8 cellular contexts compared by ENCODE assay signal in the genomic region with DNA sequence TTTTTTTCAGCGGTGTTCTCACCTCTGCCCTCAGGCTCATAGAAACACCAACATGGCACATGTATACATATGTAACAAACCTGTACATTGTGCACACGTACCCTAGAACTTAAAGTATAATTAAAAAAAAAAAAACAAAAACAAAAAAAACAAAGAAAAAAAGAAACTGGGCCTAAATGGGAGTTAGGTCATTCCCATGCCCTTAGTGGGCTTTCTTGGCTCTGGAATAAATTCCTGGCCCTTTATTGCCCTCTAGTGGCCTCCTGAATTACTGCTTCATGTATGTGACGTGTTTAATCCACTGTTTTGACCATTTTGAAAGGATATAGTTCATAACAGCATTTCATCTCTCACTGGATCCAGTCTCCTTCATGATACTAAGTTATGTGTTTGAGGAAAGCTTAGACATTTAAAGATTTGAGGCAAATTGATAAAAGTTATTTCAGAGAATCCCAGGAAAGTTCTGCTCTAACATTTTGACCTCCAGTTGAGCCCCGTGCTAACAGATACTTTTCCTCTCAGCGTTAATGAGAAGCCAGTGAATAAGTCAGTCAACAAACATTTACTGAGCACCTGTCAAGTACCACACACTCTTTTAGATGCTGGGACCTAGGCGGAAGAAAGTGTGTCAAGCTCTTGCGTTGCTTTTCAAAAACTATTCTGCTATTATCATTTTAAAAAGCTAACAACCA. TPM values are rescaled to one million over a fixed set of nuclear protein-coding genes. Genes with fewer than 3 reads are reported as not detected.
DNase-seq lines count a peak whose midpoint lies in the region; ATAC-seq, FAIRE-seq and TF ChIP-seq lines count a peak whose summit lies in the region.

No MANE protein-coding gene starts in this region.

- TF ChIP-seq CTCF in AG04450 (IDR thresholded peaks at IDR 0.05; ENCODE audit: low read depth, low read length) (peak; percentile 84), fibroblast of pulmonary artery (IDR thresholded peaks at IDR 0.05; ENCODE audit: low read length, missing control alignments) (peak; percentile 77), neural cell (IDR thresholded peaks at IDR 0.05; ENCODE audit: poor library complexity, severe bottlenecking) (peak; percentile 85)

- peak; percentile 80 for TF ChIP-seq RAD21 in neural cell (conservative IDR thresholded peaks at IDR 0.05)

- POLR2A ChIA-PET in AG04450 (lab: Yijun Ruan, JAX), result no interaction called here

- peak; percentile 66 for DNase-seq in AG04450 (ENCODE audit: low read depth, low spot score)
- peak; percentile 22 for DNase-seq in GM04503 (ENCODE audit: low read depth)
- peak; percentile 90 for DNase-seq in NCI-H1694 (lab: John Stamatoyannopoulos, UW)
- DNase-seq in fibroblast of pulmonary artery (ENCODE audit: low read depth), result peak; percentile 92
- no peak for DNase-seq in ecto neural progenitor cell (ENCODE audit: low spot score)

- no peaks in the 10 kb centered on the region for H3K79me2 ChIP-seq in neural cell (replicated peaks; ENCODE audit: insufficient read depth, low read length)

- TF ChIP-seq EP300 in neural cell (conservative IDR thresholded peaks at IDR 0.05; ENCODE audit: poor library complexity, severe bottlenecking), result no peak

- CTCF ChIA-PET in AG04450 (lab: Charles Lee), result interaction anchor here (0.5 to 6.6 kb wide), 37 partner anchors 8 to 1873 kb away, joined by 3 to 51 read pairs (median 4); a partner anchor contains a TSS

- no peak overlapping the region for H3K4me2 ChIP-seq in neural cell (ENCODE audit: low read length)

- no peaks in the 10 kb centered on the region for H3K9me2 ChIP-seq in neural cell (ENCODE audit: insufficient read depth, low read length)

- H4K20me1 ChIP-seq in neural cell (ENCODE audit: insufficient read depth), result no peaks in the 10 kb centered on the region

- H3K9ac ChIP-seq in neural cell (ENCODE audit: low read length), result no peak overlapping the region

- FAIRE-seq in TTC549 (lab: Jason Lieb, UNC), result peak; percentile 83

- H3K27me3 ChIP-seq in AG04450 (ENCODE audit: control insufficient read depth, insufficient read depth, low read length), result peaks cover 13% of the 10 kb centered on the region
- no peaks in the 10 kb centered on the region for H3K27me3 ChIP-seq in neural cell (ENCODE audit: insufficient read depth, low read depth, low read length)

- no peak for ATAC-seq in GM21619 (IDR thresholded peaks at IDR 0.05; ENCODE audit: unreplicated experiment)

- H3K27ac ChIP-seq in AG04450 (ENCODE audit: low read depth, low read length) (no peak overlapping the region), neural cell (ENCODE audit: low read length) (no peak overlapping the region)

- H3K4me3 ChIP-seq in AG04450 (ENCODE audit: low read depth, low read length), result no peak overlapping the region
- no peak overlapping the region for H3K4me3 ChIP-seq in fibroblast of pulmonary artery (replicated peaks; ENCODE audit: low read depth, low read length)
- no peak overlapping the region for H3K4me3 ChIP-seq in neural cell (ENCODE audit: low read length)

- H3K9me3 ChIP-seq in AG04450 (ENCODE audit: control insufficient read depth, insufficient read depth, low read length) (peaks cover 7% of the 10 kb centered on the region), neural cell (ENCODE audit: low read length) (no peaks in the 10 kb centered on the region)

- no peak overlapping the region for H2AFZ ChIP-seq in neural cell (ENCODE audit: low read depth, low read length)

- H3F3A ChIP-seq in neural cell (ENCODE audit: insufficient read depth, low read length, poor library complexity, severe bottlenecking), result no peaks in the 10 kb centered on the region

- no peaks in the 10 kb centered on the region for H3K36me3 ChIP-seq in neural cell (ENCODE audit: insufficient read depth, low read length)

TF ChIP-seq in neural cell, 6 proteins besides CTCF, POLR2A, EP300 and RAD21:
- peak; percentile 75 for TF ChIP-seq SMC3 (conservative IDR thresholded peaks at IDR 0.05; ENCODE audit: poor library complexity)
- no peak for TF ChIP-seq POLR2AphosphoS5 (IDR thresholded peaks at IDR 0.05)

RNA-seq across cellular contexts. Expression of a gene that starts 54.7 kb away (rescaled TPM):
- polyA plus RNA-seq in AG04450 (2011; rRNA removed) (66.4 and 84.7 TPM in 2 replicates), neural cell (17.4 and 22.8 TPM in 2 replicates)
- polyA minus RNA-seq in AG04450 (2011; rRNA and poly(A)+ RNA removed), result 21.7 and 41.0 TPM in 2 replicates
- polyA minus RNA-seq in neural cell, result 13.1 and 13.4 TPM in 2 replicates
